2 cellular contexts compared by ENCODE assay signal in genomic region chr14:102822311-102822863, GRCh38.
A peak's percentile ranks its signal among the peaks of the same experiment; 100 is the strongest.
TF ChIP-seq lines count a peak whose summit lies in the region.

No MANE protein-coding gene starts in this region.

TF ChIP-seq in WTC11, 78 proteins besides CTCF, POLR2A, EP300 and RAD21:
- no peak for TF ChIP-seq E2F5 (CRISPR knock-in tag; IDR thresholded peaks at IDR 0.05)

TF ChIP-seq in GM12878, 131 proteins besides CTCF, POLR2A, EP300 and RAD21 (continues in another document):
- TF ChIP-seq ZNF687 (IDR thresholded peaks at IDR 0.05) (peak; percentile 20; the same call in 1 of the 2 replicates), NKRF (conservative IDR thresholded peaks at IDR 0.05) (no peak), HCFC1 (IDR thresholded peaks at IDR 0.05; ENCODE audit: low read length) (no peak), FOXM1 (IDR thresholded peaks at IDR 0.05; ENCODE audit: low read depth, low read length) (no peak), BRCA1 (IDR thresholded peaks at IDR 0.05; ENCODE audit: low read depth, low read length) (no peak), MEF2A (IDR thresholded peaks at IDR 0.05; ENCODE audit: insufficient read depth, low read depth, low read length) (no peak), CREM (IDR thresholded peaks at IDR 0.05; ENCODE audit: low read depth) (peak; percentile 30; the same call in 1 of the 2 replicates), EZH2 (IDR thresholded peaks at IDR 0.05; ENCODE audit: borderline replicate concordance, control insufficient read depth, low read depth, low read length) (no peak), BCL11A (IDR thresholded peaks at IDR 0.05; ENCODE audit: low read depth, low read length) (no peak), JUNB (IDR thresholded peaks at IDR 0.05) (peak; percentile 67), SMAD1 (IDR thresholded peaks at IDR 0.05; ENCODE audit: low read depth, partially characterized antibody) (no peak), NFXL1 (IDR thresholded peaks at IDR 0.05; ENCODE audit: borderline replicate concordance) (no peak), SMAD5 (IDR thresholded peaks at IDR 0.05; ENCODE audit: low read depth) (no peak), ZBTB11 (CRISPR knock-in tag; IDR thresholded peaks at IDR 0.05) (no peak), REST (IDR thresholded peaks at IDR 0.05; ENCODE audit: low read depth, low read length) (no peak), POU2F2 (IDR thresholded peaks at IDR 0.05; ENCODE audit: borderline replicate concordance, low read depth, low read length) (no peak), HDAC2 (IDR thresholded peaks at IDR 0.05) (no peak), MLLT1 (IDR thresholded peaks at IDR 0.05) (peak; percentile 59; the same call in 1 of the 2 replicates), ZNF207 (IDR thresholded peaks at IDR 0.05; ENCODE audit: borderline replicate concordance) (no peak), SPI1 (IDR thresholded peaks at IDR 0.05; ENCODE audit: borderline replicate concordance, insufficient read depth, low read depth, low read length) (no peak), IKZF2 (IDR thresholded peaks at IDR 0.05) (peak in 1 of 2 experiments; percentile 55; a peak in 2 of 4 replicates), IRF3 (IDR thresholded peaks at IDR 0.05) (no peak), GATAD2B (conservative IDR thresholded peaks at IDR 0.05; ENCODE audit: low read depth) (no peak; the same call in 1 of the 2 replicates), RCOR1 (conservative IDR thresholded peaks at IDR 0.05; ENCODE audit: low read depth, low read length) (no peak), CEBPZ (IDR thresholded peaks at IDR 0.05; ENCODE audit: low read depth, low read length) (no peak), E2F8 (IDR thresholded peaks at IDR 0.05; ENCODE audit: low read depth, partially characterized antibody) (no peak), ZSCAN29 (IDR thresholded peaks at IDR 0.05) (no peak), BHLHE40 (IDR thresholded peaks at IDR 0.05; ENCODE audit: borderline replicate concordance in 1 of 2, low read depth in 2 of 2, low read length in 1 of 2) (peak in 1 of 2 experiments; percentile 30; a peak in 1 of 4 replicates), TARDBP (IDR thresholded peaks at IDR 0.05; ENCODE audit: borderline replicate concordance) (no peak), RFX5 (IDR thresholded peaks at IDR 0.05; ENCODE audit: low read depth, low read length) (no peak), SP1 (IDR thresholded peaks at IDR 0.05; ENCODE audit: low read depth, low read length) (no peak), ATF3 (IDR thresholded peaks at IDR 0.05; ENCODE audit: borderline replicate concordance, extremely low read depth, low read depth, low read length) (no peak), ZZZ3 (IDR thresholded peaks at IDR 0.05; ENCODE audit: control insufficient read depth, insufficient read length, low read depth) (no peak), KLF5 (IDR thresholded peaks at IDR 0.05; ENCODE audit: partially characterized antibody) (no peak), ZNF24 (IDR thresholded peaks at IDR 0.05) (no peak)
